In genomic region chr15:40115670-40116093, GRCh38 we compare ENCODE assay signal across 1 cellular context.
TF ChIP-seq lines count a peak whose summit lies in the region.

No MANE protein-coding gene starts in this region.

TF ChIP-seq in HepG2, 621 proteins besides CTCF, POLR2A, EP300 and RAD21 (continued from another document and continues in another):
- TF ChIP-seq ZNF281 (CRISPR knock-in tag; IDR thresholded peaks at IDR 0.05; ENCODE audit: borderline replicate concordance) (peak; percentile 89), ZNF670 (CRISPR knock-in tag; IDR thresholded peaks at IDR 0.05; ENCODE audit: borderline replicate concordance) (no peak), FOXA1 (IDR thresholded peaks at IDR 0.05) (no peak), FOXA1 (CRISPR knock-in tag; IDR thresholded peaks at IDR 0.05) (peak; percentile 6; the same call in 1 of the 2 replicates), XRCC5 (optimal IDR thresholded peaks at IDR 0.05; ENCODE audit: low read length) (no peak), EHMT2 (IDR thresholded peaks at IDR 0.05; ENCODE audit: borderline replicate concordance, low read depth, low read length) (no peak), FOXO1 (CRISPR knock-in tag; IDR thresholded peaks at IDR 0.05) (peak; percentile 37; the same call in 1 of the 2 replicates), TCF7L2 (IDR thresholded peaks at IDR 0.05; ENCODE audit: low read depth, low read length) (no peak), ZFP1 (CRISPR knock-in tag; IDR thresholded peaks at IDR 0.05) (no peak), RCOR2 (CRISPR knock-in tag; IDR thresholded peaks at IDR 0.05) (no peak), DZIP1 (CRISPR knock-in tag; IDR thresholded peaks at IDR 0.05) (no peak), FOXP4 (CRISPR knock-in tag; IDR thresholded peaks at IDR 0.05) (peak; percentile 63; the same call in 1 of the 2 replicates), TAF15 (IDR thresholded peaks at IDR 0.05; ENCODE audit: low read depth, low read length, poor library complexity, severe bottlenecking) (no peak), HMGXB4 (CRISPR knock-in tag; IDR thresholded peaks at IDR 0.05; ENCODE audit: borderline replicate concordance in 1 of 2, low read depth in 1 of 2) (no peak), ZNF253 (CRISPR knock-in tag; IDR thresholded peaks at IDR 0.05; ENCODE audit: borderline replicate concordance) (no peak), MXD1 (CRISPR knock-in tag; IDR thresholded peaks at IDR 0.05) (no peak), ZNF275 (CRISPR knock-in tag; IDR thresholded peaks at IDR 0.05; ENCODE audit: borderline replicate concordance) (no peak), ZNF782 (CRISPR knock-in tag; IDR thresholded peaks at IDR 0.05; ENCODE audit: borderline replicate concordance) (no peak), BRF2 (CRISPR knock-in tag; IDR thresholded peaks at IDR 0.05) (no peak), ZFX (CRISPR knock-in tag; IDR thresholded peaks at IDR 0.05; ENCODE audit: low read depth) (peak; percentile 50), ZNF30 (CRISPR knock-in tag; IDR thresholded peaks at IDR 0.05) (no peak), ZNF564 (CRISPR knock-in tag; IDR thresholded peaks at IDR 0.05) (no peak), ZNF414 (CRISPR knock-in tag; IDR thresholded peaks at IDR 0.05) (no peak), BHLHE40 (IDR thresholded peaks at IDR 0.05; ENCODE audit: low read length) (no peak), PRMT3 (CRISPR knock-in tag; IDR thresholded peaks at IDR 0.05; ENCODE audit: borderline replicate concordance, low read depth) (no peak), SKI (IDR thresholded peaks at IDR 0.05; ENCODE audit: partially characterized antibody) (no peak), THAP9 (CRISPR knock-in tag; IDR thresholded peaks at IDR 0.05; ENCODE audit: borderline replicate concordance) (peak; percentile 57; the same call in 1 of the 2 replicates), RFX5 (IDR thresholded peaks at IDR 0.05; ENCODE audit: low read depth, low read length) (no peak), ELK4 (CRISPR knock-in tag; IDR thresholded peaks at IDR 0.05; ENCODE audit: borderline replicate concordance) (no peak), PATZ1 (CRISPR knock-in tag; IDR thresholded peaks at IDR 0.05) (0 out of 2 replicates have a peak, but pooled peaks have one; percentile 56), ZNF639 (CRISPR knock-in tag; conservative IDR thresholded peaks at IDR 0.05) (no peak), NR3C1 (CRISPR knock-in tag; IDR thresholded peaks at IDR 0.05) (no peak), ZNF251 (CRISPR knock-in tag; IDR thresholded peaks at IDR 0.05) (no peak), KDM5A (IDR thresholded peaks at IDR 0.05; ENCODE audit: borderline replicate concordance, low read length) (no peak)
